ENCODE assay signal across 9 cellular contexts in genomic region chr15:79977431-79977940, GRCh38. TPM values are rescaled to one million over a fixed set of nuclear protein-coding genes. Genes with fewer than 3 reads are reported as not detected.
A peak's percentile ranks its signal among the peaks of the same experiment; 100 is the strongest.
DNase-seq lines count a peak whose midpoint lies in the region; ATAC-seq and TF ChIP-seq lines count a peak whose summit lies in the region.
"Had no signal": no experiment of that assay in that cellular context is flagged by ENCODE, and none has a peak within 500 bp of the region (broad histone marks: within the 10 kb centered on the region; RNA-seq: fewer than 3 reads in every experiment).

No MANE protein-coding gene starts in this region.

- intact Hi-C loops in adrenal gland (cut with DNase I), result no loop called here
- intact Hi-C loops in upper lobe of right lung (cut with DNase I), result no loop called here

- H3K36me3 ChIP-seq in adrenal gland (replicated peaks in 1 of 2) (no peaks in the 10 kb centered on the region), upper lobe of right lung (no peaks in the 10 kb centered on the region)

- no peaks in the 10 kb centered on the region for H3K9me3 Mint-ChIP-seq in stimulated activated naive CD8-positive, alpha-beta T cell treated with anti-CD3 and anti-CD28 coated beads, Interleukin-15, amount 100 ng/mL, for 72 hours

- H3K9me3 ChIP-seq in adrenal gland (replicated peaks in 1 of 3) (no peaks in the 10 kb centered on the region), upper lobe of right lung (no peaks in the 10 kb centered on the region)

- in situ Hi-C loops in GM13977 (cut with MboI; ENCODE audit: low pct_unique_long_range_greater_than_20kb, low sequenced_read_pairs, unreplicated experiment), result no loop called here

- peak; percentile 14 for ATAC-seq in stimulated activated naive CD8-positive, alpha-beta T cell treated with anti-CD3 and anti-CD28 coated beads, Interleukin-15, Interleukin-2, amounts not matched to agents 100 U/mL and 50 U/mL, for 24 hours
- ATAC-seq in stimulated activated naive CD8-positive, alpha-beta T cell treated with anti-CD3 and anti-CD28 coated beads, Interleukin-15, amount 100 ng/mL, for 72 hours, result no peak
- peak; percentile 46 for ATAC-seq in HG03378 (IDR thresholded peaks at IDR 0.05; ENCODE audit: unreplicated experiment)
- ATAC-seq in upper lobe of right lung, result peak; percentile 85

- H3K4me1 Mint-ChIP-seq in stimulated activated naive CD8-positive, alpha-beta T cell treated with anti-CD3 and anti-CD28 coated beads, Interleukin-15, amount 100 ng/mL, for 72 hours, result peaks cover 54% of the 10 kb centered on the region

- H3K4me3 ChIP-seq in adrenal gland (no peak overlapping the region), upper lobe of right lung (no peak overlapping the region)

- H3K27me3 Mint-ChIP-seq in stimulated activated naive CD8-positive, alpha-beta T cell treated with anti-CD3 and anti-CD28 coated beads, Interleukin-15, amount 100 ng/mL, for 72 hours, result no peaks in the 10 kb centered on the region

- TF ChIP-seq CTCF in adrenal gland (IDR thresholded peaks at IDR 0.05) (no peak), upper lobe of right lung (IDR thresholded peaks at IDR 0.05) (no peak), GM13977 (IDR thresholded peaks at IDR 0.05; ENCODE audit: extremely low read depth, insufficient read depth, missing control alignments) (no peak)

- H3K27ac Mint-ChIP-seq in stimulated activated naive CD8-positive, alpha-beta T cell treated with anti-CD3 and anti-CD28 coated beads, Interleukin-15, amount 100 ng/mL, for 72 hours, result peak overlapping the region in 1 of 2 donors; percentile 60

- H3K4me1 ChIP-seq in adrenal gland (replicated peaks in 1 of 2) (no peaks in the 10 kb centered on the region), upper lobe of right lung (peaks cover 15% of the 10 kb centered on the region)

- WGBS in adrenal gland, 4 donors, result 71 to 80% (median 77%) methylated on average over 9 of the region's 9 CpGs

- TF ChIP-seq POLR2A in adrenal gland (IDR thresholded peaks at IDR 0.05), result no peak

- no peak for DNase-seq in stimulated activated naive CD8-positive, alpha-beta T cell treated with anti-CD3 and anti-CD28 coated beads, Interleukin-15, Interleukin-2, amounts not matched to agents 100 U/mL and 50 U/mL, for 24 hours
- no peak for DNase-seq in stimulated activated naive CD8-positive, alpha-beta T cell treated with anti-CD3 and anti-CD28 coated beads, Interleukin-15, amount 100 ng/mL, for 72 hours
- DNase-seq in adrenal gland (peak in 6 of 7 donors; percentile 17 to 52 (median 37)), upper lobe of right lung (no peak), epidermal melanocyte (ENCODE audit: insufficient read length, low spot score) (no peak), iPS-NIHi7 (ENCODE audit: extremely low spot score) (no peak), GM13977 (ENCODE audit: low spot score) (no peak)
- DNase-seq: activated T-cell treated with anti-CD3 and anti-CD28 coated beads, Interleukin-2, amount 50 U/mL, for 1 hour had no signal

- no peaks in the 10 kb centered on the region for H3K27me3 ChIP-seq in adrenal gland
- no peaks in the 10 kb centered on the region for H3K27me3 ChIP-seq in upper lobe of right lung

- H3K27ac ChIP-seq in adrenal gland, result peak overlapping the region in 1 of 5 donors; percentile 74
- peak overlapping the region; percentile 68 for H3K27ac ChIP-seq in upper lobe of right lung

- no peak overlapping the region for H3K4me3 Mint-ChIP-seq in stimulated activated naive CD8-positive, alpha-beta T cell treated with anti-CD3 and anti-CD28 coated beads, Interleukin-15, amount 100 ng/mL, for 72 hours

RNA-seq across cellular contexts. Expression of gene BCL2A1, which starts 6.5 kb away (rescaled TPM):
- total RNA-seq in adrenal gland, result 1 to 10 TPM in 4 of 8 donors, under 1 TPM in 3, not detected in 1; 0.56 to 4.2 (median 1.0) TPM
- polyA plus RNA-seq in adrenal gland, result 10 to 100 TPM in 1 of 3 donors, 1 to 10 TPM in 2; 1.4 to 19.1 (median 1.8) TPM
- 91.1 TPM for total RNA-seq in upper lobe of right lung

Comparison
In these comparisons a context has a peak if more than half of its experiments do, and no peak if none do; other contexts are left out.
1. DNase-seq: peak in adrenal gland (6 of 7); none in stimulated activated naive CD8-positive, alpha-beta T cell treated with anti-CD3 and anti-CD28 coated beads, Interleukin-15, Interleukin-2, amounts not matched to agents 100 U/mL and 50 U/mL, for 24 hours (single experiment), stimulated activated naive CD8-positive, alpha-beta T cell treated with anti-CD3 and anti-CD28 coated beads, Interleukin-15, amount 100 ng/mL, for 72 hours (0 of 2), upper lobe of right lung (single experiment), epidermal melanocyte (single experiment), iPS-NIHi7 (single experiment) and GM13977 (single experiment).
2. RNA of gene BCL2A1, which starts 6.5 kb away (total RNA-seq): 91.1 TPM in upper lobe of right lung (single experiment); 0.56 to 4.2 TPM in adrenal gland; every median in the first group is over 10 times any median in the second.